Comparison of ENCODE assay signal across 1 cellular context in the genomic region with DNA sequence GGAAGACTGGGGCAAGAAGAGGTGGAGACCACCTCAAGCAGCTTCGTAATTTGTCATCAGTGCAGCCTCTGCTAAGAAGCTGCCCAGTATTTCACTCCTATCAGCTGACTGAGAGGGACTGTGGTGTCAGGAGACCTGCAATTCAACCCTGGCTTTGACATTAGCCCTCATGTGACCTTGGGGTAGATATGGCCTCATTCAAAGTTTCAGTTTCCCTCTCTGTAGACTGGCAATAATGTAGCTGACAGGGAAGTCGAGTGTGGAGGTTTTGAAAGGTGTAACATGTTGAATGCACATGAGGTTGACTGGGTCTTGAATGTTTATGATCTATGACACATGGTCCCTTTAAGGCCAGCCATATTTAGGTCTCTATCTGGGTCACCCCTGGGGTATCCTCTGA.
TF ChIP-seq lines count a peak whose summit lies in the region.

No MANE protein-coding gene starts in this region.

TF ChIP-seq in H1, 55 proteins besides CTCF, POLR2A, EP300 and RAD21:
- TF ChIP-seq NANOG (IDR thresholded peaks at IDR 0.05; ENCODE audit: insufficient read depth, low read depth, low read length, poor library complexity, severe bottlenecking) (no peak), BACH1 (IDR thresholded peaks at IDR 0.05; ENCODE audit: low read length) (no peak)
